In the genomic region with DNA sequence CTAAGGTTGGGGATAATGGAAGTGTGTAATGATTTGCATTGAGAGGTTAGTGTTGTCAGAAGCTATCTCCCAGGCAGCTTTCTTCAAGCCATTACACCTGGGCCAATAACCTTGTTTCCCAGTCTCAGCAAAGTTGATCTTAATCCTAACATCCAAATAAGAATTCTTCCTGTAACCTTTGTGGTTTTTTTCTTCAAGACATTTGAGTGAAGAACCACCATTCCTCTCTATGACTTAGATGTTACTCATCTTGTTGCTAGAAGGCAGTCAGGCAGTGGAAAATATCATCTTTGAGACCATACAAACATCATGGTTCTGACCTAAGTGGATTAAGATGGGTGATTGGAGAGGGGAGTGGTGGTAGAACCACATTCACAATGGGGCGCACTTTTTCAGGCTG, we compare ENCODE assay signal across 13 cellular contexts.
DNase-seq lines count a peak whose midpoint lies in the region; ATAC-seq, FAIRE-seq and TF ChIP-seq lines count a peak whose summit lies in the region.
"Had no signal": no experiment of that assay in that cellular context is flagged by ENCODE, and none has a peak within 500 bp of the region (broad histone marks: within the 10 kb centered on the region; RNA-seq: fewer than 3 reads in every experiment).

No MANE protein-coding gene starts in this region.

- H3K27ac ChIP-seq in AG04450 (ENCODE audit: low read depth, low read length), result no peak overlapping the region
- H3K27ac ChIP-seq in astrocyte (ENCODE audit: low read depth, low read length), result peak overlapping the region; percentile 47
- H3K27ac ChIP-seq: ovary had no signal

- CTCF ChIA-PET in AG04450 (lab: Charles Lee), result no interaction called here

- DNase-seq in AG04450 (ENCODE audit: low read depth, low spot score), result peak; percentile 48
- peak; percentile 76 for DNase-seq in HS-5 (ENCODE audit: low read depth)
- DNase-seq in astrocyte (ENCODE audit: low read depth), result peak; percentile 94
- DNase-seq in hepatic stellate cell (ENCODE audit: low spot score), result peak; percentile 3
- DNase-seq in GF-D8 (lab: John Stamatoyannopoulos, UW), result no peak
- no peak for DNase-seq in NCI-H2081 treated with DMSO at 0.1 percent for 48 hours (lab: John Stamatoyannopoulos, UW)
- DNase-seq in NCI-H1436 treated with DMSO at 0.1 percent for 48 hours (lab: John Stamatoyannopoulos, UW), result no peak
- DNase-seq: C1 segment of cervical spinal cord, ovary, RPMI8226 had no signal

- H3K79me2 ChIP-seq in astrocyte (ENCODE audit: insufficient read depth, low read length), result peaks cover 8% of the 10 kb centered on the region

- peak overlapping the region; percentile 36 for H3K4me2 ChIP-seq in astrocyte (ENCODE audit: low read length)

- H3K27me3 Mint-ChIP-seq in astrocyte (ENCODE audit: low read depth, unreplicated experiment), result no peaks in the 10 kb centered on the region

- TF ChIP-seq CTCF in AG04450 (IDR thresholded peaks at IDR 0.05; ENCODE audit: low read depth, low read length) (no peak), astrocyte (IDR thresholded peaks at IDR 0.05; ENCODE audit: insufficient read depth, low read depth, low read length) (no peak)

- no peak for ATAC-seq in GM21360 (IDR thresholded peaks at IDR 0.05; ENCODE audit: unreplicated experiment)
- ATAC-seq: stimulated activated effector memory CD8-positive, alpha-beta T cell treated with anti-CD3 and anti-CD28 coated beads, Interleukin-12 subunit alpha, Interleukin-12 subunit beta, amount 100 ng/mL, for 72 hours had no signal

- FAIRE-seq in astrocyte (lab: Jason Lieb, UNC), result peak; percentile 98
- FAIRE-seq: TTC549 had no signal

- peak overlapping the region; percentile 44 for H3K27ac Mint-ChIP-seq in astrocyte (ENCODE audit: unreplicated experiment)
- H3K27ac Mint-ChIP-seq: stimulated activated effector memory CD8-positive, alpha-beta T cell treated with anti-CD3 and anti-CD28 coated beads, Interleukin-12 subunit alpha, Interleukin-12 subunit beta, amount 100 ng/mL, for 72 hours had no signal

- H3K4me1 Mint-ChIP-seq in astrocyte (ENCODE audit: low read depth, unreplicated experiment), result peaks cover 39% of the 10 kb centered on the region
- H3K4me1 Mint-ChIP-seq: stimulated activated effector memory CD8-positive, alpha-beta T cell treated with anti-CD3 and anti-CD28 coated beads, Interleukin-12 subunit alpha, Interleukin-12 subunit beta, amount 100 ng/mL, for 72 hours had no signal

- H3K9ac ChIP-seq in astrocyte (ENCODE audit: low read length), result no peak overlapping the region

- no peak overlapping the region for H3K4me3 Mint-ChIP-seq in astrocyte (ENCODE audit: unreplicated experiment)
- H3K4me3 Mint-ChIP-seq: stimulated activated effector memory CD8-positive, alpha-beta T cell treated with anti-CD3 and anti-CD28 coated beads, Interleukin-12 subunit alpha, Interleukin-12 subunit beta, amount 100 ng/mL, for 72 hours had no signal

- no peaks in the 10 kb centered on the region for H4K20me1 ChIP-seq in astrocyte (ENCODE audit: insufficient read depth, low read length)

- H3K9me3 ChIP-seq in AG04450 (ENCODE audit: control insufficient read depth, insufficient read depth, low read length), result no peaks in the 10 kb centered on the region
- H3K9me3 ChIP-seq in astrocyte (ENCODE audit: insufficient read depth, low read depth, low read length), result no peaks in the 10 kb centered on the region
- H3K9me3 ChIP-seq: ovary had no signal

- H3K36me3 ChIP-seq in astrocyte (ENCODE audit: insufficient read depth, low read length), result no peaks in the 10 kb centered on the region
- H3K36me3 ChIP-seq: ovary had no signal

- no peaks in the 10 kb centered on the region for H3K27me3 ChIP-seq in AG04450 (ENCODE audit: control insufficient read depth, insufficient read depth, low read length)
- no peaks in the 10 kb centered on the region for H3K27me3 ChIP-seq in astrocyte (ENCODE audit: insufficient read depth, low read length)
- H3K27me3 ChIP-seq: ovary had no signal

- no peak overlapping the region for H3K4me3 ChIP-seq in AG04450 (ENCODE audit: low read depth, low read length)
- no peak overlapping the region for H3K4me3 ChIP-seq in astrocyte (ENCODE audit: insufficient read depth, low read depth, low read length)
- H3K4me3 ChIP-seq: ovary had no signal

- H2AFZ ChIP-seq in astrocyte (ENCODE audit: low read depth, low read length), result no peak overlapping the region

- POLR2A ChIA-PET in AG04450 (lab: Yijun Ruan, JAX), result no interaction called here

- peaks cover 33% of the 10 kb centered on the region for H3K4me1 ChIP-seq in astrocyte (ENCODE audit: insufficient read depth, low read length)

- no peaks in the 10 kb centered on the region for H3K9me3 Mint-ChIP-seq in astrocyte (ENCODE audit: unreplicated experiment)
- H3K9me3 Mint-ChIP-seq: stimulated activated effector memory CD8-positive, alpha-beta T cell treated with anti-CD3 and anti-CD28 coated beads, Interleukin-12 subunit alpha, Interleukin-12 subunit beta, amount 100 ng/mL, for 72 hours had no signal

- no peaks in the 10 kb centered on the region for H3K36me3 Mint-ChIP-seq in astrocyte (ENCODE audit: low read depth, unreplicated experiment)
- H3K36me3 Mint-ChIP-seq: stimulated activated effector memory CD8-positive, alpha-beta T cell treated with anti-CD3 and anti-CD28 coated beads, Interleukin-12 subunit alpha, Interleukin-12 subunit beta, amount 100 ng/mL, for 72 hours had no signal

Comparison
In these comparisons a context has a peak if more than half of its experiments do, and no peak if none do; other contexts are left out.
1. DNase-seq: peak in AG04450 (single experiment), HS-5 (single experiment), astrocyte (single experiment) and hepatic stellate cell (single experiment); none in GF-D8 (single experiment), NCI-H2081 treated with DMSO at 0.1 percent for 48 hours (single experiment) and NCI-H1436 treated with DMSO at 0.1 percent for 48 hours (single experiment).